23 cellular contexts compared by ENCODE assay signal in the genomic region with DNA sequence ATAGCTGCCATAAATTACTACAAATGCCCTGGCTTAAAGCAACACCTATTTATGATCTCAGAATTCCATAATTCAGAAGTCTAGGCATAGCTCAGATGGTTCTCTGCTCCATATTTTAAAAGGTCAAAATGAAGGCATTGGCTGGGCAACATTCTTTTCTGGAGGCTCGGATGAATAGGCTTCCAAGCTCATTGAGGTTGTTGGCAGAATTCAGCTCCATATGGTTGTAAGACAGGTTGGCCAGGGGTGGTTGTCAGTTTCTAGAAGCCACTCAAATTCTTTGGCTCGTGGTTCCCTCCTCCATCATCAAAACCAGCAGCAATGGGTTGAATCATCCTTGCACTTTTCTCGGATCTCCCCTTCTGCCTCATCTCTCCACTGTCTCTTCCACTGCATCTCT. TPM values are rescaled to one million over a fixed set of nuclear protein-coding genes. Genes with fewer than 3 reads are reported as not detected.
DNase-seq lines count a peak whose midpoint lies in the region; ATAC-seq, FAIRE-seq and TF ChIP-seq lines count a peak whose summit lies in the region.
"Had no signal": no experiment of that assay in that cellular context is flagged by ENCODE, and none has a peak within 500 bp of the region (broad histone marks: within the 10 kb centered on the region; RNA-seq: fewer than 3 reads in every experiment).

No MANE protein-coding gene starts in this region.

- peaks cover 38% of the 10 kb centered on the region for H3K36me3 Mint-ChIP-seq in activated CD8-positive, alpha-beta T cell treated with anti-CD3 and anti-CD28 coated beads, Interleukin-2, amount 10 ng/mL, durations not matched to agents 7 days and 5 days (ENCODE audit: low read depth)
- H3K36me3 Mint-ChIP-seq in glutamatergic neuron (ENCODE audit: unreplicated experiment), result no peaks in the 10 kb centered on the region

- peaks cover 28% of the 10 kb centered on the region for H3K4me1 Mint-ChIP-seq in activated CD8-positive, alpha-beta T cell treated with anti-CD3 and anti-CD28 coated beads, Interleukin-2, amount 10 ng/mL, durations not matched to agents 7 days and 5 days (ENCODE audit: low read depth)
- H3K4me1 Mint-ChIP-seq in glutamatergic neuron (ENCODE audit: low read depth, unreplicated experiment), result peaks cover 2% of the 10 kb centered on the region

- H2AK5ac ChIP-seq in trophoblast cell (ENCODE audit: low read length), result no peak overlapping the region

- WGBS in K562 (ENCODE audit: insufficient coverage, low coverage, missing lambda C conversion rate), result 48% methylated on average over 3 of the region's 3 CpGs
- WGBS in trophoblast cell (ENCODE audit: extremely low coverage, insufficient coverage, insufficient read length), result no CpG with 5 or more reads among the region's 3 CpGs

- H3K36me3 ChIP-seq in K562 (ENCODE audit: control insufficient read depth, insufficient read depth, low read length), result peaks cover 25% of the 10 kb centered on the region; the same call in 2 of the 3 replicates
- peaks cover 3 to 5% of the 10 kb centered on the region in 2 experiments for H3K36me3 ChIP-seq in trophoblast cell (ENCODE audit: control insufficient read depth in 1 of 2, insufficient read depth in 2 of 2, low read length in 2 of 2)

- no peak overlapping the region for H3K4me3 Mint-ChIP-seq in activated CD8-positive, alpha-beta T cell treated with anti-CD3 and anti-CD28 coated beads, Interleukin-2, amount 10 ng/mL, durations not matched to agents 7 days and 5 days
- H3K4me3 Mint-ChIP-seq in glutamatergic neuron (ENCODE audit: unreplicated experiment), result no peak overlapping the region
- H3K4me3 Mint-ChIP-seq: CD4-positive, alpha-beta memory T cell; GM23338; H9 had no signal

- peak; percentile 37 for DNase-seq in D341Med (ENCODE audit: low spot score)
- peak; percentile 90 for DNase-seq in G401 (ENCODE audit: low spot score)
- DNase-seq in K562 (ENCODE audit: extremely low read depth in 1 of 4, low spot score in 3 of 4), result no peak
- DNase-seq in trophoblast cell, result peak; percentile 14 to 63
- no peak for DNase-seq in activated CD8-positive, alpha-beta T cell treated with anti-CD3 and anti-CD28 coated beads, Interleukin-2, amount 10 ng/mL, durations not matched to agents 7 days and 5 days
- DNase-seq in glutamatergic neuron, result no peak
- DNase-seq in GM19239 (ENCODE audit: insufficient read length, low spot score), result no peak
- DNase-seq: CD4-positive, alpha-beta memory T cell; COR-L47; DND-41; H9; Karpas-422; NCI-H1105 treated with DMSO at 0.1 percent for 48 hours; NCI-H146; NCI-H1930; NCI-H2107; NCI-H526 treated with DMSO at 0.1 percent for 48 hours; Right ventricle myocardium superior; RPMI8226 had no signal

- H3K23ac ChIP-seq in trophoblast cell (ENCODE audit: low read length), result no peak overlapping the region

- H3K27me3 ChIP-seq in K562 (ENCODE audit: control insufficient read depth in 2 of 2, insufficient read depth in 2 of 2, low read length in 2 of 2) (no peaks in the 10 kb centered on the region), trophoblast cell (ENCODE audit: insufficient read depth, low read length) (no peaks in the 10 kb centered on the region)
- H3K27me3 ChIP-seq: SJSA1 had no signal

- intact Hi-C loops in K562 (cut with micrococcal nuclease), result no loop called here

- H3K9me1 ChIP-seq in K562 (ENCODE audit: control insufficient read depth, insufficient read depth, low read length), result no peaks in the 10 kb centered on the region

- no peak for TF ChIP-seq EP300 in K562 (IDR thresholded peaks at IDR 0.05; ENCODE audit: low read length)

- no peak overlapping the region for H3K27ac ChIP-seq in K562 (ENCODE audit: extremely low read depth, low read depth, low read length)
- no peak overlapping the region for H3K27ac ChIP-seq in trophoblast cell (ENCODE audit: low read depth, low read length)
- H3K27ac ChIP-seq: A549, SJSA1 had no signal

- no peak overlapping the region for H2BK12ac ChIP-seq in trophoblast cell (ENCODE audit: low read length)

- no peak overlapping the region for H3K18ac ChIP-seq in trophoblast cell (ENCODE audit: low read length)

- ATAC-seq in K562, result no peak
- ATAC-seq in activated CD8-positive, alpha-beta T cell treated with anti-CD3 and anti-CD28 coated beads, Interleukin-2, amount 10 ng/mL, durations not matched to agents 7 days and 5 days, result no peak
- ATAC-seq: A549, GM23338 had no signal

- H3K4ac ChIP-seq in trophoblast cell (ENCODE audit: low read depth, low read length), result no peak overlapping the region

- H3K14ac ChIP-seq in trophoblast cell (ENCODE audit: low read length), result no peak overlapping the region

- peaks cover 14% of the 10 kb centered on the region for H3K27me3 Mint-ChIP-seq in activated CD8-positive, alpha-beta T cell treated with anti-CD3 and anti-CD28 coated beads, Interleukin-2, amount 10 ng/mL, durations not matched to agents 7 days and 5 days (ENCODE audit: low read depth)
- no peaks in the 10 kb centered on the region for H3K27me3 Mint-ChIP-seq in glutamatergic neuron (ENCODE audit: unreplicated experiment)
- H3K27me3 Mint-ChIP-seq: CD4-positive, alpha-beta memory T cell had no signal

- H3K79me2 ChIP-seq in K562 (ENCODE audit: control insufficient read depth, insufficient read depth, low read length) (no peaks in the 10 kb centered on the region), trophoblast cell (ENCODE audit: control insufficient read depth, insufficient read depth, low read length, poor library complexity) (no peaks in the 10 kb centered on the region)

- no peaks in the 10 kb centered on the region for H4K20me1 ChIP-seq in K562 (replicated peaks; ENCODE audit: control insufficient read depth, insufficient read depth, low read length)

- no peak overlapping the region for H2AFZ ChIP-seq in K562 (ENCODE audit: low read depth, low read length)
- no peak overlapping the region for H2AFZ ChIP-seq in trophoblast cell (ENCODE audit: insufficient read depth, low read length, poor library complexity)
- H2AFZ ChIP-seq: GM23338 had no signal

- BruUV-seq in K562 (replicated peaks; lab: Mats Ljungman, UMichigan), result no TSS peak

- no peaks in the 10 kb centered on the region for H3K79me1 ChIP-seq in trophoblast cell (ENCODE audit: low read length)

- H4K91ac ChIP-seq in trophoblast cell (ENCODE audit: low read depth, low read length), result no peak overlapping the region

- H3K9ac ChIP-seq in K562 (ENCODE audit: insufficient read depth in 1 of 2, low read depth in 2 of 2, low read length in 2 of 2), result no peak overlapping the region
- no peak overlapping the region for H3K9ac ChIP-seq in trophoblast cell (ENCODE audit: low read length)

- no peak; the same call in 1 of the 2 replicates for TF ChIP-seq POLR2A in K562 (conservative IDR thresholded peaks at IDR 0.05)

- no peaks in the 10 kb centered on the region for H3K9me3 ChIP-seq in K562 (replicated peaks; ENCODE audit: control insufficient read depth, insufficient read depth, low read depth, low read length)
- no peaks in the 10 kb centered on the region for H3K9me3 ChIP-seq in trophoblast cell (ENCODE audit: insufficient read depth, low read depth, low read length)
- H3K9me3 ChIP-seq: A549, SJSA1 had no signal

- no peak overlapping the region for H3K27ac Mint-ChIP-seq in activated CD8-positive, alpha-beta T cell treated with anti-CD3 and anti-CD28 coated beads, Interleukin-2, amount 10 ng/mL, durations not matched to agents 7 days and 5 days
- no peak overlapping the region for H3K27ac Mint-ChIP-seq in glutamatergic neuron (ENCODE audit: unreplicated experiment)
- H3K27ac Mint-ChIP-seq: GM23338, H9 had no signal

- CTCF ChIA-PET in K562 (lab: Yijun Ruan, JAX; ENCODE audit: low intra/inter-chr PET ratio), result no interaction called here
- CTCF ChIA-PET in activated CD8-positive, alpha-beta T cell treated with anti-CD3 and anti-CD28 coated beads, Interleukin-2, amount 10 ng/mL, durations not matched to agents 7 days and 5 days (lab: Charles Lee), result interaction anchor here (0.6 to 1.1 kb wide), 3 partner anchors 13 to 161 kb away, joined by 3 to 4 read pairs (median 4); no protein-coding TSS in a partner anchor

- TF ChIP-seq CTCF in K562 (IDR thresholded peaks at IDR 0.05 in 2 of 3, conservative IDR thresholded peaks at IDR 0.05 in 1 of 3; ENCODE audit: insufficient read depth in 2 of 3, low read depth in 1 of 3, low read length in 3 of 3), result no peak
- no peak for TF ChIP-seq CTCF in glutamatergic neuron (IDR thresholded peaks at IDR 0.05; ENCODE audit: partially characterized antibody, unreplicated experiment)

- H3K9me3 Mint-ChIP-seq in activated CD8-positive, alpha-beta T cell treated with anti-CD3 and anti-CD28 coated beads, Interleukin-2, amount 10 ng/mL, durations not matched to agents 7 days and 5 days (ENCODE audit: insufficient read depth), result no peaks in the 10 kb centered on the region
- H3K9me3 Mint-ChIP-seq in glutamatergic neuron (ENCODE audit: unreplicated experiment), result peaks cover 2% of the 10 kb centered on the region
- H3K9me3 Mint-ChIP-seq: GM23338, H9 had no signal

- in situ Hi-C loops in G401 (cut with HindIII; ENCODE audit: low sequenced_read_pairs) (no loop called here), K562 (cut with MboI) (no loop called here)

- POLR2A ChIA-PET in K562 (lab: Yijun Ruan, JAX), result interaction anchor here (0.7 kb wide), 1 partner anchor 709 kb away, joined by 4 read pairs; no protein-coding TSS in a partner anchor
- POLR2A ChIA-PET in activated CD8-positive, alpha-beta T cell treated with anti-CD3 and anti-CD28 coated beads, Interleukin-2, amount 10 ng/mL, durations not matched to agents 7 days and 5 days (lab: Charles Lee), result no interaction called here

- H3K4me3 ChIP-seq in K562, result no peak overlapping the region
- H3K4me3 ChIP-seq in trophoblast cell (ENCODE audit: low read depth, low read length), result no peak overlapping the region
- H3K4me3 ChIP-seq: A549, GM23338, SJSA1 had no signal

- H3K4me1 ChIP-seq in K562 (replicated peaks in 1 of 2; ENCODE audit: control insufficient read depth in 2 of 2, insufficient read depth in 2 of 2, low read length in 2 of 2) (no peaks in the 10 kb centered on the region), trophoblast cell (ENCODE audit: control insufficient read depth in 1 of 2, insufficient read depth in 2 of 2, low read length in 2 of 2) (no peaks in the 10 kb centered on the region)

- FAIRE-seq in K562 (lab: Jason Lieb, UNC) (no peak), GM19239 (lab: Jason Lieb, UNC) (no peak)
- FAIRE-seq: A549, GM18507 had no signal

- H3K4me2 ChIP-seq in K562 (ENCODE audit: insufficient read depth, low read length) (no peak overlapping the region), trophoblast cell (ENCODE audit: low read length) (no peak overlapping the region)
- H3K4me2 ChIP-seq: A549, GM23338 had no signal

- H2BK5ac ChIP-seq in trophoblast cell (ENCODE audit: low read depth, low read length, poor library complexity), result no peak overlapping the region

- no peak overlapping the region for H2BK120ac ChIP-seq in trophoblast cell (ENCODE audit: insufficient read depth, low read length, poor library complexity)

- no peak for TF ChIP-seq RAD21 in K562 (CRISPR knock-in tag; conservative IDR thresholded peaks at IDR 0.05 in 1 of 2, IDR thresholded peaks at IDR 0.05 in 1 of 2)

- no peak overlapping the region for H4K12ac ChIP-seq in trophoblast cell (ENCODE audit: low read depth, low read length)

- no peak overlapping the region for H4K8ac ChIP-seq in trophoblast cell (ENCODE audit: low read depth, low read length)

RNA-seq across cellular contexts. Expression of a gene that starts 49.4 kb away (rescaled TPM):
- 16.2 and 16.9 TPM in 2 replicates for total RNA-seq in G401 (2014; rRNA removed; shearing (Covaris generic))
- 128 and 138 TPM in 2 replicates for total RNA-seq in K562 (2011; cell fraction: chromatin; rRNA removed; ENCODE audit: low replicate concordance)
- 54.0 and 59.5 TPM in 2 replicates for total RNA-seq in K562 (2011; cell fraction: nucleolus; rRNA removed)
- total RNA-seq in K562 (2011; cell fraction: nucleoplasm; rRNA removed), result 105 and 166 TPM in 2 replicates
- total RNA-seq in K562 (2014; rRNA removed), result 22.0 and 23.8 TPM in 2 replicates
- 43.7 and 52.6 TPM in 2 replicates for total RNA-seq in K562 (2014; rRNA removed; fragmentation: Illumina TruSeq; extraction: Trizol)
- 39.6 and 42.7 TPM in 2 replicates for total RNA-seq in K562 (2015; rRNA removed; fragmentation: Illumina TruSeq; extraction: Trizol)
- total RNA-seq in K562 (2021), result 47.1 and 51.9 TPM in 2 replicates
- polyA plus RNA-seq in K562 (2011; rRNA removed), result 60.6 and 62.4 TPM in 2 replicates
- 26.0 and 33.7 TPM in 2 replicates for polyA plus RNA-seq in K562 (2011; cell fraction: cytosol; rRNA removed)
- polyA plus RNA-seq in K562 (2011; cell fraction: nucleus; rRNA removed), result 34.5 and 36.0 TPM in 2 replicates
- 21.8 and 26.0 TPM in 2 replicates for polyA plus RNA-seq in K562 (2012)
- polyA plus RNA-seq in K562 (2014; fragmentation: Illumina TruSeq; extraction: Trizol), result 21.0 and 22.9 TPM in 2 replicates
- polyA plus RNA-seq in K562 (2014; fragmentation: Nextera tagmentation; extraction: Ambion mirVana), result 10 to 100 TPM; 15.9 to 57.6 TPM
- polyA plus RNA-seq in K562 (2014; rRNA removed), result 14.0 and 15.5 TPM in 2 replicates
- polyA minus RNA-seq in K562 (2011; rRNA and poly(A)+ RNA removed), result 200 and 204 TPM in 2 replicates
- polyA minus RNA-seq in K562 (2011; cell fraction: cytosol; rRNA and poly(A)+ RNA removed), result 71.2 and 76.9 TPM in 2 replicates
- polyA minus RNA-seq in K562 (2011; cell fraction: nucleus; rRNA and poly(A)+ RNA removed), result 21.1 and 40.8 TPM in 2 replicates
- polyA plus RNA-seq in trophoblast cell (2013), result 38.6 and 40.3 TPM in 2 replicates
- 10 to 100 TPM; 90.1 to 90.9 TPM for total RNA-seq in activated CD8-positive, alpha-beta T cell treated with anti-CD3 and anti-CD28 coated beads, Interleukin-2, amount 10 ng/mL, durations not matched to agents 7 days and 5 days
- 207 TPM for total RNA-seq in glutamatergic neuron (ENCODE audit: unreplicated experiment)

Comparison
In these comparisons a context has a peak if more than half of its experiments do, and no peak if none do; other contexts are left out.
1. DNase-seq: peak in D341Med (single experiment), G401 (single experiment) and trophoblast cell (2 of 2); none in K562 (0 of 4), activated CD8-positive, alpha-beta T cell treated with anti-CD3 and anti-CD28 coated beads, Interleukin-2, amount 10 ng/mL, durations not matched to agents 7 days and 5 days (single experiment), glutamatergic neuron (single experiment) and GM19239 (single experiment).